Comparison of ENCODE assay signal across 11 cellular contexts in genomic region chr19:46890423-46891170, GRCh38. TPM values are rescaled to one million over a fixed set of nuclear protein-coding genes. Genes with fewer than 3 reads are reported as not detected.
DNase-seq lines count a peak whose midpoint lies in the region; ATAC-seq and TF ChIP-seq lines count a peak whose summit lies in the region.
"Had no signal": no experiment of that assay in that cellular context is flagged by ENCODE, and none has a peak within 500 bp of the region (broad histone marks: within the 10 kb centered on the region; RNA-seq: fewer than 3 reads in every experiment).

No MANE protein-coding gene starts in this region.

- H3K9me2 ChIP-seq in neural cell (ENCODE audit: insufficient read depth, low read length) = no peaks in the 10 kb centered on the region

- H3K36me3 ChIP-seq in colonic mucosa = no peaks in the 10 kb centered on the region
- H3K36me3 ChIP-seq in neural cell (ENCODE audit: insufficient read depth, low read length) = no peaks in the 10 kb centered on the region

- in situ Hi-C loops in G401 (cut with HindIII; ENCODE audit: low sequenced_read_pairs) = loop anchor here (25.0 kb wide), 1 partner anchor 97 kb away; no protein-coding TSS in a partner anchor

- no peaks in the 10 kb centered on the region for H3F3A ChIP-seq in neural cell (ENCODE audit: insufficient read depth, low read length, poor library complexity, severe bottlenecking)

- no peaks in the 10 kb centered on the region for H3K4me1 ChIP-seq in colonic mucosa

- no peak for TF ChIP-seq RAD21 in neural cell (conservative IDR thresholded peaks at IDR 0.05)

- H3K4me3 ChIP-seq in colonic mucosa = no peak overlapping the region
- H3K4me3 ChIP-seq in neural cell (ENCODE audit: low read length) = no peak overlapping the region

- no peaks in the 10 kb centered on the region for H4K20me1 ChIP-seq in neural cell (ENCODE audit: insufficient read depth)

- TF ChIP-seq EP300 in neural cell (conservative IDR thresholded peaks at IDR 0.05; ENCODE audit: poor library complexity, severe bottlenecking) = no peak

- no peak overlapping the region for H3K9ac ChIP-seq in colonic mucosa (ENCODE audit: low read depth in 2 of 2, low read length in 2 of 2)
- no peak overlapping the region for H3K9ac ChIP-seq in neural cell (ENCODE audit: low read length)

- H3K27me3 ChIP-seq in colonic mucosa (no peaks in the 10 kb centered on the region), neural cell (ENCODE audit: insufficient read depth, low read depth, low read length) (no peaks in the 10 kb centered on the region)
- H3K27me3 ChIP-seq: foreskin keratinocyte had no signal

- intact Hi-C loops in colonic mucosa (cut with DNase I) = no loop called here

- DNase-seq in G401 (ENCODE audit: low spot score) (peak; percentile 49), NCI-H69 (lab: John Stamatoyannopoulos, UW) (peak; percentile 45), colonic mucosa (peak; percentile 45), caudate nucleus (lab: John Stamatoyannopoulos, UW) (no peak), iPS-NIHi7 (ENCODE audit: extremely low spot score) (no peak)
- no peak for DNase-seq in stimulated activated CD4-positive, alpha-beta T cell treated with anti-CD3 and anti-CD28 coated beads, Interleukin-2, amount 100 ng/mL, for 48 hours
- DNase-seq: H7, SHP77 had no signal

- no peak for TF ChIP-seq CTCF in colonic mucosa (IDR thresholded peaks at IDR 0.05)
- TF ChIP-seq CTCF in neural cell (IDR thresholded peaks at IDR 0.05; ENCODE audit: poor library complexity, severe bottlenecking) = no peak

- H3K9me3 ChIP-seq in colonic mucosa (no peaks in the 10 kb centered on the region), neural cell (ENCODE audit: low read length) (no peaks in the 10 kb centered on the region)

- no peak for ATAC-seq in GM18867 (IDR thresholded peaks at IDR 0.05; ENCODE audit: unreplicated experiment)
- ATAC-seq: foreskin keratinocyte had no signal

- no peak overlapping the region for H2AFZ ChIP-seq in neural cell (ENCODE audit: low read depth, low read length)

- H3K27ac ChIP-seq in colonic mucosa (peak overlapping the region; percentile 68), neural cell (ENCODE audit: low read length) (no peak overlapping the region), caudate nucleus (ENCODE audit: low read depth, low read length) (no peak overlapping the region)
- H3K27ac ChIP-seq: foreskin keratinocyte had no signal

- H3K79me2 ChIP-seq in neural cell (replicated peaks; ENCODE audit: insufficient read depth, low read length) = peaks cover 78% of the 10 kb centered on the region

- no peak overlapping the region for H3K4me2 ChIP-seq in neural cell (ENCODE audit: low read length)

TF ChIP-seq in neural cell, 6 proteins besides CTCF, POLR2A, EP300 and RAD21:
- TF ChIP-seq POLR2AphosphoS5 (IDR thresholded peaks at IDR 0.05) (peak; percentile 51), TAF1 (IDR thresholded peaks at IDR 0.05; ENCODE audit: low read depth) (no peak), MXI1 (conservative IDR thresholded peaks at IDR 0.05; ENCODE audit: poor library complexity, severe bottlenecking) (no peak)

RNA-seq across cellular contexts. Expression of gene ARHGAP35, which starts 29.8 kb away (rescaled TPM):
- 11.6 and 14.2 TPM in 2 replicates for total RNA-seq in G401 (2014; rRNA removed; shearing (Covaris generic))
- total RNA-seq in colonic mucosa = 10 to 100 TPM; 45.1 to 61.3 TPM
- 29.5 and 32.7 TPM in 2 replicates for polyA plus RNA-seq in neural cell
- polyA minus RNA-seq in neural cell = 121 and 136 TPM in 2 replicates

RNA-seq across cellular contexts. Expression of gene AP2S1, which starts 40.0 kb away (rescaled TPM):
- 227 and 256 TPM in 2 replicates for total RNA-seq in G401 (2014; rRNA removed; shearing (Covaris generic))
- 100 to 1,000 TPM; 132 to 208 TPM for total RNA-seq in colonic mucosa
- 167 and 172 TPM in 2 replicates for polyA plus RNA-seq in neural cell
- 58.1 and 58.4 TPM in 2 replicates for polyA minus RNA-seq in neural cell

Comparison
In these comparisons a context has a peak if more than half of its experiments do, and no peak if none do; other contexts are left out.
1. DNase-seq: peak in G401 (single experiment), NCI-H69 (single experiment) and colonic mucosa (single experiment); none in caudate nucleus (0 of 61), stimulated activated CD4-positive, alpha-beta T cell treated with anti-CD3 and anti-CD28 coated beads, Interleukin-2, amount 100 ng/mL, for 48 hours (0 of 2) and iPS-NIHi7 (single experiment).